In the genomic region with DNA sequence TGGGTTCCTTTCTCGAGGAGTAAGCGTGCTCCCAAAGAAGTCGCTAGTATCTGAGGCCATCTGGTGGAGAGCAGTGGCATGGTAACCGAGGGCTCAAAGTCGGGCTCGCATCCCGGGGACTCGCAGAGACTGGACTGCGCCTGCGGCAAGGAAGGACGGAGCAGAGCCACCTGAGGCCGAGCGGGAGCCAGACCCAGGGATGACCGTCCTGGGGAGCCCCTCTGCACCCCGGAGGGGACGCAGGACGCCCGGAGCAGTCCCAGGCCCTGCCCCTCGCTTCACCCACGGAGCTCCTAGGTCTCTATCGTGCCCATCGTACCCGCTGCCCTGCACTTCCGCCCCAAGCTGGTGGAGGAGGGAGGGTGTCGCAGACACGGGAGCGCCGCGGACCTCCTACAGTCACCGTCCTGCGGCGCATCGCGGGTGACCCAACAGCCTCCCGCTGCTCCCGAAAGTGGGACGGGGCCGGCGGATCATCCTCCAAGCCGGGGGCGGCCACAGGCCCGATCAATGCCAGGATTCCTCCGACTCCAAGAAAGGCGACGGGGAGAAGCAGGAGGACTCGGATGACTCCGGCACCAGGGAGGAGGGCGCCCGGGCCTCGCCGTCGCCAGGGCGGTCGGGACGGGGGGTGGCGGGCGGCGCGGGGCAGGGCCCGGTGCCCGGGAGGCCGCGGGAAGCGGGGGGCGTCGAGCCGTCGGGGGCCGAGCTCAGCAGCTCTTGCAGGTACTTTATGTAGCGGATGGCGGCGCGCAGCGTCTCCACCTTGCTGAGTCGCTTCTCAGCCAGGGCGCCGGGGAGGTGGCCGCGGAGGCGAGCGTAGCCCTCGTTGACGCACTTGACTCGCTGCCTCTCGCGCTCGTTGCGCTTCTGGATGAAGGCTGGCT, we compare ENCODE assay signal across 8 cellular contexts. TPM values are rescaled to one million over a fixed set of nuclear protein-coding genes. Genes with fewer than 3 reads are reported as not detected.
DNase-seq lines count a peak whose midpoint lies in the region; ATAC-seq and TF ChIP-seq lines count a peak whose summit lies in the region.

No MANE protein-coding gene starts in this region.

- H3K9ac ChIP-seq in SU-DHL-6 (ENCODE audit: low read length) (no peak overlapping the region), parathyroid adenoma (no peak overlapping the region)

- WGBS in tibial nerve, 2 donors: 2 to 3% methylated on average over 38 to 49 of the region's 88 CpGs

- no peaks in the 10 kb centered on the region for H3K79me2 ChIP-seq in SU-DHL-6 (ENCODE audit: insufficient read depth, low read length)
- H3K79me2 ChIP-seq in parathyroid adenoma: no peaks in the 10 kb centered on the region

- peak; percentile 26 for TF ChIP-seq CTCF in SU-DHL-6 (IDR thresholded peaks at IDR 0.05; ENCODE audit: insufficient read depth, low read length, poor library complexity, severe bottlenecking)
- TF ChIP-seq CTCF in cardiac muscle cell (IDR thresholded peaks at IDR 0.05; ENCODE audit: low read depth, low read length): peak; percentile 89
- TF ChIP-seq CTCF in parathyroid adenoma (IDR thresholded peaks at IDR 0.05): peak; percentile 75
- peak; percentile 79 to 92 (median 85) for TF ChIP-seq CTCF in tibial nerve (IDR thresholded peaks at IDR 0.05)

- H3K9me3 ChIP-seq in SU-DHL-6 (ENCODE audit: insufficient read depth, low read length): no peaks in the 10 kb centered on the region
- no peaks in the 10 kb centered on the region for H3K9me3 ChIP-seq in cardiac muscle cell (ENCODE audit: low read depth)
- H3K9me3 ChIP-seq in parathyroid adenoma (ENCODE audit: control insufficient read depth, low read length): no peaks in the 10 kb centered on the region
- H3K9me3 ChIP-seq in tibial nerve: no peaks in the 10 kb centered on the region

- no peaks in the 10 kb centered on the region for H4K20me1 ChIP-seq in SU-DHL-6 (ENCODE audit: low read depth, low read length)

- H3K27me3 ChIP-seq in SU-DHL-6 (ENCODE audit: low read length): no peaks in the 10 kb centered on the region
- peaks cover 25% of the 10 kb centered on the region for H3K27me3 ChIP-seq in cardiac muscle cell
- H3K27me3 ChIP-seq in parathyroid adenoma (ENCODE audit: control insufficient read depth, insufficient read depth, low read length): no peaks in the 10 kb centered on the region
- H3K27me3 ChIP-seq in tibial nerve: peaks cover 0 to 20% of the 10 kb centered on the region in 2 donors

- no peaks in the 10 kb centered on the region for H3K9me2 ChIP-seq in SU-DHL-6 (replicated peaks; ENCODE audit: insufficient read depth, low read length)

- no peak overlapping the region for H2AFZ ChIP-seq in SU-DHL-6 (ENCODE audit: low read depth, low read length, severe bottlenecking)
- H2AFZ ChIP-seq in parathyroid adenoma: peak overlapping the region; percentile 89

- H3K27ac ChIP-seq in SU-DHL-6 (ENCODE audit: low read depth, low read length): no peak overlapping the region
- no peak overlapping the region for H3K27ac ChIP-seq in cardiac muscle cell
- no peak overlapping the region for H3K27ac ChIP-seq in parathyroid adenoma
- H3K27ac ChIP-seq in tibial nerve: peak overlapping the region in 2 of 4 donors; percentile 45 to 57

- H3K4me3 ChIP-seq in SU-DHL-6 (ENCODE audit: insufficient read depth, low read length, poor library complexity, severe bottlenecking) (no peak overlapping the region), cardiac muscle cell (peak overlapping the region; percentile 46), parathyroid adenoma (ENCODE audit: low read depth, low read length) (peak overlapping the region; percentile 69), tibial nerve (peak overlapping the region; percentile 30 to 68 (median 66))

- H3K4me1 ChIP-seq in cardiac muscle cell (ENCODE audit: low read depth): peaks cover 6% of the 10 kb centered on the region
- H3K4me1 ChIP-seq in parathyroid adenoma: no peaks in the 10 kb centered on the region
- peaks cover 0 to 18% (median 1%) of the 10 kb centered on the region in 4 donors for H3K4me1 ChIP-seq in tibial nerve

- no peak for TF ChIP-seq POLR2A in tibial nerve (IDR thresholded peaks at IDR 0.05)

- peak in 1 of 2 donors; percentile 54 for TF ChIP-seq EP300 in tibial nerve (IDR thresholded peaks at IDR 0.05)

- H3F3A ChIP-seq in SU-DHL-6 (ENCODE audit: insufficient read depth): no peaks in the 10 kb centered on the region

- H3K4me2 ChIP-seq in SU-DHL-6 (ENCODE audit: low read depth, low read length, poor library complexity, severe bottlenecking): no peak overlapping the region
- H3K4me2 ChIP-seq in parathyroid adenoma (ENCODE audit: low read length): peak overlapping the region; percentile 73

- DNase-seq in GM03348 (ENCODE audit: low spot score) (peak; percentile 95), NCI-H1105 (lab: John Stamatoyannopoulos, UW) (peak; percentile 96), cardiac muscle cell (ENCODE audit: low read depth in 1 of 2, low spot score in 1 of 2) (peak; percentile 94 to 95), tibial nerve (ENCODE audit: low spot score in 2 of 2) (peak; percentile 77 to 87)
- peak; percentile 40 for DNase-seq in activated naive CD8-positive, alpha-beta T cell treated with anti-CD3 and anti-CD28 coated beads, Interleukin-2, amount 50 U/mL, for 16 hours (ENCODE audit: low read depth, low spot score)

- peak; percentile 84 for ATAC-seq in HG02610 (IDR thresholded peaks at IDR 0.05; ENCODE audit: unreplicated experiment)

- no peaks in the 10 kb centered on the region for H3K36me3 ChIP-seq in SU-DHL-6 (ENCODE audit: low read length)
- H3K36me3 ChIP-seq in cardiac muscle cell: no peaks in the 10 kb centered on the region
- H3K36me3 ChIP-seq in parathyroid adenoma (ENCODE audit: control insufficient read depth, insufficient read depth, low read length): no peaks in the 10 kb centered on the region
- no peaks in the 10 kb centered on the region for H3K36me3 ChIP-seq in tibial nerve

RNA-seq across cellular contexts. Expression of gene CACNA1S, which starts 2.3 kb away (rescaled TPM):
- total RNA-seq in cardiac muscle cell (0.30 and 0.35 TPM in 2 replicates), tibial nerve (not detected)
- 0.12 TPM in 1 of 2 replicates, not detected in the other for polyA plus RNA-seq in cardiac muscle cell

RNA-seq across cellular contexts. Expression of gene ASCL5, which starts 12.5 kb away (rescaled TPM):
- total RNA-seq in cardiac muscle cell (0.18 and 0.88 TPM in 2 replicates), tibial nerve (not detected)
- polyA plus RNA-seq in cardiac muscle cell: 0.16 TPM in 1 of 2 replicates, not detected in the other

RNA-seq across cellular contexts. Expression of gene TMEM9, which starts 39.8 kb away (rescaled TPM):
- total RNA-seq in cardiac muscle cell (190 and 215 TPM in 2 replicates), tibial nerve (10 to 100 TPM; 57.9 to 73.9 (median 66.3) TPM)
- polyA plus RNA-seq in cardiac muscle cell: 171 and 195 TPM in 2 replicates

Comparison
In these comparisons a context has a peak if more than half of its experiments do, and no peak if none do; other contexts are left out.
1. DNase-seq: peak in every context shown above with its lines; median percentile 96 in NCI-H1105; 95 in GM03348; 94 in cardiac muscle cell; 82 in tibial nerve; 40 in activated naive CD8-positive, alpha-beta T cell treated with anti-CD3 and anti-CD28 coated beads, Interleukin-2, amount 50 U/mL, for 16 hours.
2. CTCF ChIP-seq: peak in every context shown above with its lines; median percentile 89 in cardiac muscle cell; 85 in tibial nerve; 75 in parathyroid adenoma; 26 in SU-DHL-6.